In genomic region chr19:5292453-5292842, GRCh38 we compare ENCODE assay signal across 8 cellular contexts. TPM values are rescaled to one million over a fixed set of nuclear protein-coding genes. Genes with fewer than 3 reads are reported as not detected.
DNase-seq lines count a peak whose midpoint lies in the region; ATAC-seq and TF ChIP-seq lines count a peak whose summit lies in the region.

No MANE protein-coding gene starts in this region.

- H3K27me3 ChIP-seq in right atrium auricular region = no peaks in the 10 kb centered on the region
- H3K27me3 ChIP-seq in skeletal muscle tissue (ENCODE audit: control insufficient read depth in 3 of 3, insufficient read depth in 3 of 3, low read length in 3 of 3) = peaks cover 0 to 3% (median 0%) of the 10 kb centered on the region in 3 donors

- CTCF ChIA-PET in activated CD4-positive, alpha-beta memory T cell treated with anti-CD3 and anti-CD28 coated beads for 36 hours (lab: Charles Lee) = no interaction called here
- CTCF ChIA-PET in activated CD4-positive, alpha-beta memory T cell treated with anti-CD3 and anti-CD28 coated beads, Interleukin-2, amount 10 ng/mL, durations not matched to agents 7 days and 5 days (lab: Charles Lee) = no interaction called here

- ATAC-seq in HG03196 (IDR thresholded peaks at IDR 0.05; ENCODE audit: unreplicated experiment) (no peak), HG02571 (IDR thresholded peaks at IDR 0.05; ENCODE audit: unreplicated experiment) (no peak)

- peak overlapping the region; percentile 75 to 87 for H3K4me3 ChIP-seq in right atrium auricular region
- H3K4me3 ChIP-seq in skeletal muscle tissue (ENCODE audit: low read length in 3 of 3) = peak overlapping the region; percentile 75 to 83 (median 79)

- POLR2A ChIA-PET in activated CD4-positive, alpha-beta memory T cell treated with anti-CD3 and anti-CD28 coated beads for 36 hours (lab: Charles Lee) = no interaction called here
- POLR2A ChIA-PET in activated CD4-positive, alpha-beta memory T cell treated with anti-CD3 and anti-CD28 coated beads, Interleukin-2, amount 10 ng/mL, durations not matched to agents 7 days and 5 days (lab: Charles Lee) = no interaction called here

- H3K27ac ChIP-seq in right atrium auricular region = peak overlapping the region; percentile 84 to 87
- peak overlapping the region; percentile 47 for H3K27ac ChIP-seq in skeletal muscle tissue (ENCODE audit: low read depth, low read length)

- no peak for TF ChIP-seq CTCF in right atrium auricular region (IDR thresholded peaks at IDR 0.05)

- H3K9me3 ChIP-seq in right atrium auricular region = no peaks in the 10 kb centered on the region
- H3K9me3 ChIP-seq in skeletal muscle tissue (ENCODE audit: control insufficient read depth in 3 of 3, low read length in 3 of 3) = no peaks in the 10 kb centered on the region

- no peak overlapping the region for H3K4me3 Mint-ChIP-seq in activated CD4-positive, alpha-beta memory T cell treated with anti-CD3 and anti-CD28 coated beads for 36 hours
- no peak overlapping the region for H3K4me3 Mint-ChIP-seq in activated CD4-positive, alpha-beta memory T cell treated with anti-CD3 and anti-CD28 coated beads, Interleukin-2, amount 10 ng/mL, durations not matched to agents 7 days and 5 days
- peak overlapping the region; percentile 74 for H3K4me3 Mint-ChIP-seq in activated naive CD4-positive, alpha-beta T cell treated with anti-CD3 and anti-CD28 coated beads, Interleukin-2, amount 50 U/mL, for 24 hours

- no peaks in the 10 kb centered on the region for H3K9me3 Mint-ChIP-seq in activated CD4-positive, alpha-beta memory T cell treated with anti-CD3 and anti-CD28 coated beads for 36 hours
- H3K9me3 Mint-ChIP-seq in activated CD4-positive, alpha-beta memory T cell treated with anti-CD3 and anti-CD28 coated beads, Interleukin-2, amount 10 ng/mL, durations not matched to agents 7 days and 5 days = no peaks in the 10 kb centered on the region
- H3K9me3 Mint-ChIP-seq in activated naive CD4-positive, alpha-beta T cell treated with anti-CD3 and anti-CD28 coated beads, Interleukin-2, amount 50 U/mL, for 24 hours = no peaks in the 10 kb centered on the region

- H3K27ac Mint-ChIP-seq in activated CD4-positive, alpha-beta memory T cell treated with anti-CD3 and anti-CD28 coated beads for 36 hours = no peak overlapping the region
- H3K27ac Mint-ChIP-seq in activated CD4-positive, alpha-beta memory T cell treated with anti-CD3 and anti-CD28 coated beads, Interleukin-2, amount 10 ng/mL, durations not matched to agents 7 days and 5 days = no peak overlapping the region
- peak overlapping the region; percentile 59 for H3K27ac Mint-ChIP-seq in activated naive CD4-positive, alpha-beta T cell treated with anti-CD3 and anti-CD28 coated beads, Interleukin-2, amount 50 U/mL, for 24 hours

- no peaks in the 10 kb centered on the region for H3K36me3 Mint-ChIP-seq in activated CD4-positive, alpha-beta memory T cell treated with anti-CD3 and anti-CD28 coated beads for 36 hours
- no peaks in the 10 kb centered on the region for H3K36me3 Mint-ChIP-seq in activated CD4-positive, alpha-beta memory T cell treated with anti-CD3 and anti-CD28 coated beads, Interleukin-2, amount 10 ng/mL, durations not matched to agents 7 days and 5 days (ENCODE audit: low read depth)
- H3K36me3 Mint-ChIP-seq in activated naive CD4-positive, alpha-beta T cell treated with anti-CD3 and anti-CD28 coated beads, Interleukin-2, amount 50 U/mL, for 24 hours = no peaks in the 10 kb centered on the region

- peaks cover 5% of the 10 kb centered on the region for H3K4me1 Mint-ChIP-seq in activated CD4-positive, alpha-beta memory T cell treated with anti-CD3 and anti-CD28 coated beads for 36 hours (ENCODE audit: low read depth)
- H3K4me1 Mint-ChIP-seq in activated CD4-positive, alpha-beta memory T cell treated with anti-CD3 and anti-CD28 coated beads, Interleukin-2, amount 10 ng/mL, durations not matched to agents 7 days and 5 days = peaks cover 1% of the 10 kb centered on the region
- peaks cover 10% of the 10 kb centered on the region for H3K4me1 Mint-ChIP-seq in activated naive CD4-positive, alpha-beta T cell treated with anti-CD3 and anti-CD28 coated beads, Interleukin-2, amount 50 U/mL, for 24 hours

- peaks cover 23% of the 10 kb centered on the region for H3K27me3 Mint-ChIP-seq in activated CD4-positive, alpha-beta memory T cell treated with anti-CD3 and anti-CD28 coated beads for 36 hours
- peaks cover 16% of the 10 kb centered on the region for H3K27me3 Mint-ChIP-seq in activated CD4-positive, alpha-beta memory T cell treated with anti-CD3 and anti-CD28 coated beads, Interleukin-2, amount 10 ng/mL, durations not matched to agents 7 days and 5 days
- H3K27me3 Mint-ChIP-seq in activated naive CD4-positive, alpha-beta T cell treated with anti-CD3 and anti-CD28 coated beads, Interleukin-2, amount 50 U/mL, for 24 hours = no peaks in the 10 kb centered on the region

- H3K4me1 ChIP-seq in right atrium auricular region = peaks cover 0 to 52% of the 10 kb centered on the region in 2 donors
- peaks cover 34 to 52% (median 44%) of the 10 kb centered on the region in 3 donors for H3K4me1 ChIP-seq in skeletal muscle tissue (ENCODE audit: control insufficient read depth in 3 of 3, insufficient read depth in 3 of 3, low read length in 3 of 3)

- intact Hi-C loops in activated CD4-positive, alpha-beta memory T cell treated with anti-CD3 and anti-CD28 coated beads for 36 hours (cut with micrococcal nuclease) = no loop called here

- H3K9ac ChIP-seq in skeletal muscle tissue (ENCODE audit: low read depth in 1 of 3, low read length in 3 of 3) = peak overlapping the region; percentile 74 to 83 (median 76)

- peak; percentile 11 for DNase-seq in activated CD4-positive, alpha-beta memory T cell treated with anti-CD3 and anti-CD28 coated beads for 36 hours
- DNase-seq in activated CD4-positive, alpha-beta memory T cell treated with anti-CD3 and anti-CD28 coated beads, Interleukin-2, amount 10 ng/mL, durations not matched to agents 7 days and 5 days = no peak
- DNase-seq in right atrium auricular region (ENCODE audit: low spot score) (no peak), NCI-H82 (lab: John Stamatoyannopoulos, UW) (no peak)

- H3K36me3 ChIP-seq in right atrium auricular region (no peaks in the 10 kb centered on the region), skeletal muscle tissue (ENCODE audit: control insufficient read depth in 3 of 3, insufficient read depth in 3 of 3, low read length in 3 of 3) (no peaks in the 10 kb centered on the region)

RNA-seq across cellular contexts. Expression of gene PTPRS, which starts 48.2 kb away (rescaled TPM):
- under 1 TPM; 0.39 to 0.69 TPM for total RNA-seq in activated CD4-positive, alpha-beta memory T cell treated with anti-CD3 and anti-CD28 coated beads for 36 hours
- total RNA-seq in activated CD4-positive, alpha-beta memory T cell treated with anti-CD3 and anti-CD28 coated beads, Interleukin-2, amount 10 ng/mL, durations not matched to agents 7 days and 5 days = not detected
- total RNA-seq in right atrium auricular region (100 to 1,000 TPM; 138 to 190 TPM), skeletal muscle tissue (79.9 TPM)

Comparison
In these comparisons a context has a peak if more than half of its experiments do, and no peak if none do; other contexts are left out.
1. RNA of gene PTPRS, which starts 48.2 kb away (total RNA-seq): 138 to 190 TPM in right atrium auricular region and 79.9 TPM in skeletal muscle tissue (single experiment); 0.39 to 0.69 TPM in activated CD4-positive, alpha-beta memory T cell treated with anti-CD3 and anti-CD28 coated beads for 36 hours and not detected in activated CD4-positive, alpha-beta memory T cell treated with anti-CD3 and anti-CD28 coated beads, Interleukin-2, amount 10 ng/mL, durations not matched to agents 7 days and 5 days; every median in the first group is over 10 times any median in the second.